In the genomic region with DNA sequence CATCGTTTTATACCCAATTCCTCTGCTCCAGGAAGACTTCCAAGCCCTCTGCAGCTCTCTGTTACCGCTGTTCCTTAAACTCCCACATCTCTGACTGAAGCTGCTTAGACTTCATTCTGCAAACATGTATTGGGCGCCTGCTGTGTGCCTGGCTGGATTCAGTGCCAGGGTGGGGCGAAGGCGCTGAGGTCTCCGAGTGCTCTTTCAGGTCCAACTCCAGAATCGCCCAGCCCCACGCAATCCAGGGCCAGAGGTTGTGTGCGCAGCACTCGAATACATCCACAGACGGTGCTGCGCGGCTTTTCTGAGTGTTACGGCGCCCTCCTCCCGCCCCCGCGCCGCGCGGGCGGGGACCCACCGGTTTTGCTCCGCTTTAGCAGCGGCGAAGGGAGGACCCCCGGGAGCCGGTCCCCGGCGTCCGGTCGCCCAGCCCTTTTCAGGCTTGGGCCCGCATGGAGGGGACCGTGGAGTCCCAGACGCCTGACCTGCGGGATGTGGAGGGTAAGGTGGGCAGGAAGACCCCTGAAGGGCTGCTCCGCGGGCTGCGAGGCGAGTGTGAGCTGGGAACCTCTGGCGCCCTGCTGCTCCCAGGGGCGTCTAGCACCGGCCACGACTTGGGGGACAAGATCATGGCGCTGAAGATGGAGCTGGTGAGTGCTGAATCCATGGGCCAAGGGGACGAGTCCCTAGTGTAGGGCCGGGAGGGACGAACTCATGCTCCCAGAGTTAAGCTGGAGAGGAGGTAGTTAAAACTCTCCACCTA, we compare ENCODE assay signal across 8 cellular contexts. TPM values are rescaled to one million over a fixed set of nuclear protein-coding genes. Genes with fewer than 3 reads are reported as not detected.
DNase-seq lines count a peak whose midpoint lies in the region; ATAC-seq and TF ChIP-seq lines count a peak whose summit lies in the region.

Gene LURAP1, plus strand, starts transcription at position 360 of the 763 bp plus-strand sequence. Its CDS starts 93 bp downstream, at position 453.

- DNase-seq in activated gamma-delta T cell treated with Interleukin-2 at 50 U/mL for 16 hours (peak; percentile 26), activated gamma-delta T cell (lab: John Stamatoyannopoulos, UW) (no peak), immature natural killer cell (no peak), gastrocnemius medialis (no peak), NCI-H774 (lab: John Stamatoyannopoulos, UW) (no peak)
- DNase-seq in central memory CD8-positive, alpha-beta T cell (ENCODE audit: low spot score in 2 of 2), result no peak

- H3K27ac ChIP-seq in gastrocnemius medialis, result peak within 1 kb of the TSS; percentile 63 to 77 (median 71)

- no peak within 1 kb of the TSS for H3K27ac Mint-ChIP-seq in T-helper 1 cell treated with Interleukin-12 subunit alpha and Interleukin-12 subunit beta and Interleukin-4 antibody, amounts not matched to agents 30 μg/mL and 1 μg/mL, for 36 hours
- peak within 1 kb of the TSS; percentile 72 for H3K27ac Mint-ChIP-seq in central memory CD8-positive, alpha-beta T cell (ENCODE audit: low read depth)
- H3K27ac Mint-ChIP-seq in immature natural killer cell, result peak within 1 kb of the TSS in 1 of 6 donors; percentile 14

- in situ Hi-C loops in gastrocnemius medialis (cut with MboI; ENCODE audit: low sequenced_read_pairs in 4 of 4), result no loop called here

- H3K36me3 ChIP-seq in gastrocnemius medialis, result no peaks in the 10 kb centered on the region

- no peaks in the 10 kb centered on the region for H3K9me3 Mint-ChIP-seq in T-helper 1 cell treated with Interleukin-12 subunit alpha and Interleukin-12 subunit beta and Interleukin-4 antibody, amounts not matched to agents 30 μg/mL and 1 μg/mL, for 36 hours
- H3K9me3 Mint-ChIP-seq in central memory CD8-positive, alpha-beta T cell, result no peaks in the 10 kb centered on the region
- no peaks in the 10 kb centered on the region for H3K9me3 Mint-ChIP-seq in immature natural killer cell

- no peak for ATAC-seq in central memory CD8-positive, alpha-beta T cell (replicated peaks; ENCODE audit: extremely low read depth, poor library complexity, severe bottlenecking)
- ATAC-seq in gastrocnemius medialis (no peak), HG02588 (IDR thresholded peaks at IDR 0.05; ENCODE audit: unreplicated experiment) (no peak)

- intact Hi-C loops in gastrocnemius medialis (cut with DNase I; ENCODE audit: low total_unique reads), result no loop called here

- no peaks in the 10 kb centered on the region for H3K27me3 ChIP-seq in gastrocnemius medialis

- no peak for TF ChIP-seq CTCF in gastrocnemius medialis (IDR thresholded peaks at IDR 0.05 in 4 of 5, conservative IDR thresholded peaks at IDR 0.05 in 1 of 5)

- no peaks in the 10 kb centered on the region for H3K36me3 Mint-ChIP-seq in T-helper 1 cell treated with Interleukin-12 subunit alpha and Interleukin-12 subunit beta and Interleukin-4 antibody, amounts not matched to agents 30 μg/mL and 1 μg/mL, for 36 hours (ENCODE audit: low read depth)
- H3K36me3 Mint-ChIP-seq in central memory CD8-positive, alpha-beta T cell (ENCODE audit: insufficient read depth), result peaks cover 1% of the 10 kb centered on the region
- no peaks in the 10 kb centered on the region for H3K36me3 Mint-ChIP-seq in immature natural killer cell

- no peak for TF ChIP-seq POLR2A in gastrocnemius medialis (IDR thresholded peaks at IDR 0.05)

- H3K4me3 Mint-ChIP-seq in T-helper 1 cell treated with Interleukin-12 subunit alpha and Interleukin-12 subunit beta and Interleukin-4 antibody, amounts not matched to agents 30 μg/mL and 1 μg/mL, for 36 hours, result peak within 1 kb of the TSS; percentile 85
- peak within 1 kb of the TSS; percentile 62 for H3K4me3 Mint-ChIP-seq in central memory CD8-positive, alpha-beta T cell
- H3K4me3 Mint-ChIP-seq in immature natural killer cell, result peak within 1 kb of the TSS; percentile 75 to 89 (median 80)

- H3K4me1 ChIP-seq in gastrocnemius medialis, result peaks cover 13 to 36% of the 10 kb centered on the region in 2 donors

- H3K9me3 ChIP-seq in gastrocnemius medialis, result no peaks in the 10 kb centered on the region

- no peaks in the 10 kb centered on the region for H3K27me3 Mint-ChIP-seq in T-helper 1 cell treated with Interleukin-12 subunit alpha and Interleukin-12 subunit beta and Interleukin-4 antibody, amounts not matched to agents 30 μg/mL and 1 μg/mL, for 36 hours (ENCODE audit: low read depth)
- no peaks in the 10 kb centered on the region for H3K27me3 Mint-ChIP-seq in central memory CD8-positive, alpha-beta T cell
- H3K27me3 Mint-ChIP-seq in immature natural killer cell (ENCODE audit: low read depth in 3 of 3), result peaks cover 3 to 6% (median 6%) of the 10 kb centered on the region in 3 donors

- peak within 1 kb of the TSS; percentile 53 to 88 (median 70) for H3K4me3 ChIP-seq in gastrocnemius medialis

- peaks cover 12% of the 10 kb centered on the region for H3K4me1 Mint-ChIP-seq in T-helper 1 cell treated with Interleukin-12 subunit alpha and Interleukin-12 subunit beta and Interleukin-4 antibody, amounts not matched to agents 30 μg/mL and 1 μg/mL, for 36 hours (ENCODE audit: low read depth)
- peaks cover 7% of the 10 kb centered on the region for H3K4me1 Mint-ChIP-seq in central memory CD8-positive, alpha-beta T cell
- H3K4me1 Mint-ChIP-seq in immature natural killer cell, result peaks cover 16 to 21% of the 10 kb centered on the region in 2 donors

RNA-seq across cellular contexts. Expression of gene LURAP1, which starts in this region (rescaled TPM):
- polyA plus RNA-seq in immature natural killer cell, result under 1 TPM in 1 of 3 donors, not detected in 2; 0.10 TPM
- 1 to 10 TPM in 1 of 4 donors, under 1 TPM in 2, not detected in 1; 0.39 to 1.9 (median 0.47) TPM for total RNA-seq in gastrocnemius medialis
